In the genomic region with DNA sequence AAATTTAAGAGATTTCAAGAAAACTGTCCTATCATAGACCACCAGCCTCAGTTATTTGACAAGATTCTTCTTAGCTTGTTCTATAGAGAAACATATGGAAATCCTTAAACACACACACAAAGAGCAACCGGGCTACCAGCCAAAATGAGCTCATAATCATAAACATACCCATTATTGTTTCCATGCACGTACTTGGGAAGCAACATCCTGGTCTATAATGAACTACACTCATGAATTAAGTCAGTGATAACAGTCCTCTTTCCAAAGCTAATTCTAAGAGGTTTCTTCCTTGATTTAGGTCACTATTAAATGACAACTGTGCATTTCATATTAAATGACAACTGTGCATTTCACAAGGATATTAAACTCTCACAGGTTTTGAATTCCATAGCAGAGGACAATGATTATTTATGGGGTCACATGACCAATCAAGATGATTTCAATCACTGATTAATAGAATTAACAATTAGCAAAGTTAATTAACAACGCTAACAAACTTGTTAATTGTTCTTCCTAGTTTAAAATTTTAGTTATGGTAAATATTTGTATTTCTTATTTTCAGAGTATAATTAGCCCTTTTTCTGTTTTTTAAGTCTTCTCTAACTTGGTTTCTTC, we compare ENCODE assay signal across 12 cellular contexts.
DNase-seq lines count a peak whose midpoint lies in the region; ATAC-seq, FAIRE-seq and TF ChIP-seq lines count a peak whose summit lies in the region.
"Had no signal": no experiment of that assay in that cellular context is flagged by ENCODE, and none has a peak within 500 bp of the region (broad histone marks: within the 10 kb centered on the region; RNA-seq: fewer than 3 reads in every experiment).

No MANE protein-coding gene starts in this region.

- FAIRE-seq in islet of Langerhans (lab: Jason Lieb, UNC) = peak; percentile 27

- intact Hi-C loops in ascending aorta (cut with DNase I) = loop anchor here (5.0 kb wide), 1 partner anchor 49 kb away; no protein-coding TSS in a partner anchor

- no peak overlapping the region for H3K4me3 Mint-ChIP-seq in glutamatergic neuron (ENCODE audit: unreplicated experiment)
- H3K4me3 Mint-ChIP-seq: T-helper 2 cell treated with Interferon-gamma antibody and Interleukin-4, amounts not matched to agents 5 μg/mL and 100 μg/mL, for 36 hours had no signal

- peak overlapping the region; percentile 65 to 73 for H3K27ac ChIP-seq in ascending aorta
- H3K27ac ChIP-seq: colonic mucosa had no signal

- peaks cover 0 to 21% of the 10 kb centered on the region in 2 donors for H3K4me1 ChIP-seq in ascending aorta
- H3K4me1 ChIP-seq: colonic mucosa had no signal

- H3K4me3 ChIP-seq in ascending aorta = no peak overlapping the region
- H3K4me3 ChIP-seq: colonic mucosa, thyroid gland had no signal

- peaks cover 2% of the 10 kb centered on the region for H3K4me1 Mint-ChIP-seq in glutamatergic neuron (ENCODE audit: low read depth, unreplicated experiment)

- H3K27ac Mint-ChIP-seq in glutamatergic neuron (ENCODE audit: unreplicated experiment) = no peak overlapping the region
- H3K27ac Mint-ChIP-seq: T-helper 2 cell treated with Interferon-gamma antibody and Interleukin-4, amounts not matched to agents 5 μg/mL and 100 μg/mL, for 36 hours had no signal

- H3K27me3 ChIP-seq in ascending aorta = no peaks in the 10 kb centered on the region
- H3K27me3 ChIP-seq: colonic mucosa, thyroid gland had no signal

- no peaks in the 10 kb centered on the region for H3K9me3 Mint-ChIP-seq in glutamatergic neuron (ENCODE audit: unreplicated experiment)
- H3K9me3 Mint-ChIP-seq: T-helper 2 cell treated with Interferon-gamma antibody and Interleukin-4, amounts not matched to agents 5 μg/mL and 100 μg/mL, for 36 hours had no signal

- no peaks in the 10 kb centered on the region for H3K36me3 ChIP-seq in ascending aorta
- H3K36me3 ChIP-seq: colonic mucosa, thyroid gland had no signal

- TF ChIP-seq CTCF in ascending aorta (IDR thresholded peaks at IDR 0.05) (no peak), glutamatergic neuron (IDR thresholded peaks at IDR 0.05; ENCODE audit: partially characterized antibody, unreplicated experiment) (no peak)

- H3K27me3 Mint-ChIP-seq in glutamatergic neuron (ENCODE audit: unreplicated experiment) = no peaks in the 10 kb centered on the region

- DNase-seq in COR-L47 (lab: John Stamatoyannopoulos, UW) = peak; percentile 63
- peak; percentile 86 for DNase-seq in NCI-H1694 (lab: John Stamatoyannopoulos, UW)
- no peak for DNase-seq in ascending aorta (ENCODE audit: low spot score in 2 of 2)
- DNase-seq in glutamatergic neuron = no peak
- no peak for DNase-seq in stimulated activated naive CD8-positive, alpha-beta T cell treated with anti-CD3 and anti-CD28 coated beads, Interleukin-15, Interleukin-2, amounts not matched to agents 100 U/mL and 50 U/mL, for 24 hours
- DNase-seq: colonic mucosa, nucleus accumbens, thyroid gland had no signal

- ATAC-seq in HG02852 (IDR thresholded peaks at IDR 0.05; ENCODE audit: unreplicated experiment) (no peak), GM18870 (IDR thresholded peaks at IDR 0.05; ENCODE audit: unreplicated experiment) (no peak)
- ATAC-seq in stimulated activated naive CD8-positive, alpha-beta T cell treated with anti-CD3 and anti-CD28 coated beads, Interleukin-15, Interleukin-2, amounts not matched to agents 100 U/mL and 50 U/mL, for 24 hours = no peak

- H3K9me3 ChIP-seq in ascending aorta = no peaks in the 10 kb centered on the region
- H3K9me3 ChIP-seq: colonic mucosa, thyroid gland had no signal

- no peaks in the 10 kb centered on the region for H3K36me3 Mint-ChIP-seq in glutamatergic neuron (ENCODE audit: unreplicated experiment)

Comparison
In these comparisons a context has a peak if more than half of its experiments do, and no peak if none do; other contexts are left out.
1. DNase-seq: peak in COR-L47 (single experiment) and NCI-H1694 (single experiment); none in ascending aorta (0 of 2), glutamatergic neuron (single experiment) and stimulated activated naive CD8-positive, alpha-beta T cell treated with anti-CD3 and anti-CD28 coated beads, Interleukin-15, Interleukin-2, amounts not matched to agents 100 U/mL and 50 U/mL, for 24 hours (single experiment).